ENCODE assay signal across 8 cellular contexts in the genomic region with DNA sequence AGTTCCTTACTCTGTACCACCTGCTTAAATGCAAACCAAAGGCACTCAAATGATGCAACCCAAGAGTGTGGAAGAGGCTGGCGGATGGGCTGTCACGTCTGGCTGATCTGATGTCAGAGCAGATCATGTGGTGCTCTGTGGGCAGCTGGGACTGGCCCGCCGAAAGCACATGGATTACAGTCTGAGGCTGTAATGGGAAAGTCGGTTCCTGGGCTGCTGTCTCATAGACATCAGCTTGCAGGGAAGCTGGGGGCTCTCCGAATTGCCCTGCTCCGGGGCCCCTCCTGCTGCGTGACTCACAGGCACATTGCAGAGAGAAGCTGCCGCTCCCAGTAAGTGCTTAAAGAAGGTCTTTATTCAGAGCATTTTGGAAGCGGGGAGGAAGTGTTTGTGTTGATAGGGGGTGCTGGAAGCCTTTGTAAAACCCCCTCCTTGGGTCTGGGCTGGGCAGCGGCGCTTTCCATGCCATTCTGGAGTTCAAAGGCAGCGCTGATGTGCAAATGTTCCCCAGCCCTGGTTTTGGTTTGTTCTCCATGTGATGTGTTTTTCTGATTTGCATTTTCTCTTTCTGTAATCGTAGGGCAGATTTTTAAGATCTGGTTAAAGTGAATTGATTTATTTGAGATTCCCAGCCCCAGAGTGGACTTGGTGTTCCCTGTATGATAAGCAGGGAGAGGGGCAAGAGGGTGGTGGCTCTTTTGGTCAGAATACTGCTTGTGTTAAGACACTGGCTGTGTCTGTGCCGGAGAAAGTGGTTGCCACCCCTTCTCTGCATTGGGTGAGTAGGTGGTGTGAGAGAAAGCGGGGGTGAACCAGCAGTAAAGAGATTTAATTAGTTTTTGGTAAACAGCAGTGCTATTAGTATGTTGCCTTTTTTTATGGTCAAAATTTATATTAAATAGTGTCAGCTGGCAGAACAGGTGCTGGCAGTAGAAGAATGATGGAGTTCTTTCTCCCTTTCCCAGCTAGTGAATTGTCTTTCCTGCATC.
DNase-seq lines count a peak whose midpoint lies in the region; ATAC-seq and TF ChIP-seq lines count a peak whose summit lies in the region.

No MANE protein-coding gene starts in this region.

- peak; percentile 90 for ATAC-seq in GM19372 (IDR thresholded peaks at IDR 0.05; ENCODE audit: low read depth, unreplicated experiment)
- ATAC-seq in HG03432 (IDR thresholded peaks at IDR 0.05; ENCODE audit: unreplicated experiment), result peak; percentile 95
- peak; percentile 100 for ATAC-seq in omental fat pad (ENCODE audit: low FRiP score)

- DNase-seq in D341Med (ENCODE audit: low spot score) (peak; percentile 70), NCI-H526 treated with DMSO at 0.1 percent for 48 hours (lab: John Stamatoyannopoulos, UW) (peak; percentile 64), glomerular visceral epithelial cell (ENCODE audit: extremely low spot score) (peak; percentile 92), omental fat pad (ENCODE audit: low spot score) (peak; percentile 46), SW 1271 (lab: John Stamatoyannopoulos, UW) (no peak)
- peak; percentile 88 for DNase-seq in activated naive CD4-positive, alpha-beta T cell treated with anti-CD3 and anti-CD28 coated beads for 36 hours

- no peaks in the 10 kb centered on the region for H3K36me3 Mint-ChIP-seq in activated naive CD4-positive, alpha-beta T cell treated with anti-CD3 and anti-CD28 coated beads for 36 hours (ENCODE audit: low read depth)

- H3K4me1 Mint-ChIP-seq in activated naive CD4-positive, alpha-beta T cell treated with anti-CD3 and anti-CD28 coated beads for 36 hours (ENCODE audit: low read depth), result peaks cover 15% of the 10 kb centered on the region

- peaks cover 36% of the 10 kb centered on the region for H3K27me3 Mint-ChIP-seq in activated naive CD4-positive, alpha-beta T cell treated with anti-CD3 and anti-CD28 coated beads for 36 hours (ENCODE audit: low read depth)

- no peak for TF ChIP-seq CTCF in omental fat pad (IDR thresholded peaks at IDR 0.05)

- CTCF ChIA-PET in activated naive CD4-positive, alpha-beta T cell treated with anti-CD3 and anti-CD28 coated beads for 36 hours (lab: Charles Lee), result interaction anchor here (0.6 to 1.8 kb wide), 4 partner anchors 56 to 538 kb away, joined by 3 to 6 read pairs (median 4); no protein-coding TSS in a partner anchor

- H3K9me3 Mint-ChIP-seq in activated naive CD4-positive, alpha-beta T cell treated with anti-CD3 and anti-CD28 coated beads for 36 hours, result no peaks in the 10 kb centered on the region

- H3K4me3 Mint-ChIP-seq in activated naive CD4-positive, alpha-beta T cell treated with anti-CD3 and anti-CD28 coated beads for 36 hours, result peak overlapping the region; percentile 79

- peak overlapping the region; percentile 62 for H3K27ac Mint-ChIP-seq in activated naive CD4-positive, alpha-beta T cell treated with anti-CD3 and anti-CD28 coated beads for 36 hours

- intact Hi-C loops in activated naive CD4-positive, alpha-beta T cell treated with anti-CD3 and anti-CD28 coated beads for 36 hours (cut with micrococcal nuclease), result loop anchor here (1.0 to 5.0 kb wide), 9 partner anchors 51 to 944 kb away; partner anchors contain the start of genes CAMK2D, FAM241A and LARP7

Comparison
In these comparisons a context has a peak if more than half of its experiments do, and no peak if none do; other contexts are left out.
1. DNase-seq: peak in D341Med (single experiment), NCI-H526 treated with DMSO at 0.1 percent for 48 hours (single experiment), activated naive CD4-positive, alpha-beta T cell treated with anti-CD3 and anti-CD28 coated beads for 36 hours (single experiment), glomerular visceral epithelial cell (single experiment) and omental fat pad (single experiment); none in SW 1271 (0 of 2).
2. Peak in every context shown above with its lines, with median percentiles within 50 percentile points of each other: ATAC-seq.